1 cellular context compared by ENCODE assay signal in the genomic region with DNA sequence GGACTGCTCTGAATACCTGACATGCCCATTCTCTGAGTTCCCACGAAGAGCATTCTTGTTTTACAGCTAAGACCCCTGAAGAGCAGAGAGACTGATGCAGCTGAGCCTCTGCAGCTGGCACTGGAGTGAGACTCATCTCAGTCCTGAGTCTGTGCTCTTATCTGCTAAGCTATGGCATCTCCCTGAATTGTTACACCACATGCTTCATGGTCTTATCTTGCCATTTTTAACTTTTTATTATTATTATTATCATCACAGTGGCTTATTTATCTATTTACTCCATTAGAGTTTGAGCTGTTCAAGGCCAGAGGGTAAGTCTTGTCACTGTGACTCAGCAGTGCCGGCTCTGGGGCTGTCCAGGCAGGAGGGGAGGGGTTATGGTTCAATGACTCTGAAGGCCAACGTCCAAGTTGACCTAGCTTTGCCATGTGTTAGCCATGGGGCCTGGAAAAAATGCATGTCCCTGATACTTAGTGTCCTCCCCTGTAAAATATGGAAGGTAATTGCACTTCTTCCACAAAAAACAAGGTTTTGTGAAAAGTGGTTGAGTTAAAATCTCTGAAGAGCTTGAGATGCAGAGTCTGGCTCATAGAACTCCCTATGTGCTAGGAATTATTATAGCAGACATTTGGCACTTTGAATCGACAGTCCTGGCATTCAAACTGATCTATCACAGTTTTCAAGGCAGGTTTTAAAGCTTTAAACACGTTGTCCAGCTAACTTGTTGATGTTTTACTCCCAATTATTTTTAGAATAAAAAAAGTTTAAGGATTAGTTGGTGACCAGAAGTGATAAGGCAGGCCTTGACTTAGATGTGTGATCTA.
TF ChIP-seq lines count a peak whose summit lies in the region.

No MANE protein-coding gene starts in this region.

TF ChIP-seq in HepG2, 621 proteins besides CTCF, POLR2A, EP300 and RAD21 (continued from another document and continues in another):
- TF ChIP-seq HMG20A (CRISPR knock-in tag; IDR thresholded peaks at IDR 0.05; ENCODE audit: borderline replicate concordance): peak; percentile 70; the same call in 1 of the 2 replicates
- peak; percentile 85; the same call in 1 of the 2 replicates for TF ChIP-seq TARDBP (CRISPR knock-in tag; IDR thresholded peaks at IDR 0.05)
- no peak for TF ChIP-seq HNRNPUL1 (IDR thresholded peaks at IDR 0.05; ENCODE audit: low read depth, low read length)
- no peak for TF ChIP-seq ZNF546 (CRISPR knock-in tag; conservative IDR thresholded peaks at IDR 0.05)
- no peak for TF ChIP-seq ZNF749 (CRISPR knock-in tag; IDR thresholded peaks at IDR 0.05; ENCODE audit: borderline replicate concordance)
- no peak for TF ChIP-seq IKZF1 (IDR thresholded peaks at IDR 0.05)
- no peak for TF ChIP-seq ADNP (CRISPR knock-in tag; IDR thresholded peaks at IDR 0.05)
- TF ChIP-seq SPEN (CRISPR knock-in tag; IDR thresholded peaks at IDR 0.05; ENCODE audit: low read depth): peak; percentile 52; the same call in 1 of the 2 replicates
- no peak for TF ChIP-seq SP140L (CRISPR knock-in tag; IDR thresholded peaks at IDR 0.05; ENCODE audit: borderline replicate concordance)
- TF ChIP-seq KMT2B (CRISPR knock-in tag; IDR thresholded peaks at IDR 0.05): peak; percentile 75; the same call in 1 of the 2 replicates
- TF ChIP-seq, protein P1, sequence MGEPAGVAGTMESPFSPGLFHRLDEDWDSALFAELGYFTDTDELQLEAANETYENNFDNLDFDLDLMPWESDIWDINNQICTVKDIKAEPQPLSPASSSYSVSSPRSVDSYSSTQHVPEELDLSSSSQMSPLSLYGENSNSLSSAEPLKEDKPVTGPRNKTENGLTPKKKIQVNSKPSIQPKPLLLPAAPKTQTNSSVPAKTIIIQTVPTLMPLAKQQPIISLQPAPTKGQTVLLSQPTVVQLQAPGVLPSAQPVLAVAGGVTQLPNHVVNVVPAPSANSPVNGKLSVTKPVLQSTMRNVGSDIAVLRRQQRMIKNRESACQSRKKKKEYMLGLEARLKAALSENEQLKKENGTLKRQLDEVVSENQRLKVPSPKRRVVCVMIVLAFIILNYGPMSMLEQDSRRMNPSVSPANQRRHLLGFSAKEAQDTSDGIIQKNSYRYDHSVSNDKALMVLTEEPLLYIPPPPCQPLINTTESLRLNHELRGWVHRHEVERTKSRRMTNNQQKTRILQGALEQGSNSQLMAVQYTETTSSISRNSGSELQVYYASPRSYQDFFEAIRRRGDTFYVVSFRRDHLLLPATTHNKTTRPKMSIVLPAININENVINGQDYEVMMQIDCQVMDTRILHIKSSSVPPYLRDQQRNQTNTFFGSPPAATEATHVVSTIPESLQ (CRISPR knock-in tag; conservative IDR thresholded peaks at IDR 0.05): no peak
- TF ChIP-seq SSRP1 (CRISPR knock-in tag; IDR thresholded peaks at IDR 0.05): no peak
- TF ChIP-seq PHF5A (CRISPR knock-in tag; IDR thresholded peaks at IDR 0.05; ENCODE audit: low read depth, unreplicated experiment): peak; percentile 51
- TF ChIP-seq NCOA2 (CRISPR knock-in tag; IDR thresholded peaks at IDR 0.05): peak; percentile 88
- peak; percentile 25; the same call in 1 of the 2 replicates for TF ChIP-seq GATA4 (IDR thresholded peaks at IDR 0.05; ENCODE audit: borderline replicate concordance, low read depth)
- peak; percentile 59; the same call in 1 of the 2 replicates for TF ChIP-seq ELF3 (CRISPR knock-in tag; IDR thresholded peaks at IDR 0.05)
- peak; percentile 61; the same call in 1 of the 2 replicates for TF ChIP-seq CREM (IDR thresholded peaks at IDR 0.05)
- no peak for TF ChIP-seq CREM (CRISPR knock-in tag; IDR thresholded peaks at IDR 0.05)
- TF ChIP-seq HNRNPH1 (optimal IDR thresholded peaks at IDR 0.05; ENCODE audit: low read depth, low read length): no peak
- TF ChIP-seq KLF11 (CRISPR knock-in tag; IDR thresholded peaks at IDR 0.05): no peak
- 0 out of 2 replicates have a peak, but pooled peaks have one; percentile 69 for TF ChIP-seq KAT8 (CRISPR knock-in tag; IDR thresholded peaks at IDR 0.05)
- TF ChIP-seq ZFP62 (CRISPR knock-in tag; IDR thresholded peaks at IDR 0.05): no peak
- TF ChIP-seq, protein P2, sequence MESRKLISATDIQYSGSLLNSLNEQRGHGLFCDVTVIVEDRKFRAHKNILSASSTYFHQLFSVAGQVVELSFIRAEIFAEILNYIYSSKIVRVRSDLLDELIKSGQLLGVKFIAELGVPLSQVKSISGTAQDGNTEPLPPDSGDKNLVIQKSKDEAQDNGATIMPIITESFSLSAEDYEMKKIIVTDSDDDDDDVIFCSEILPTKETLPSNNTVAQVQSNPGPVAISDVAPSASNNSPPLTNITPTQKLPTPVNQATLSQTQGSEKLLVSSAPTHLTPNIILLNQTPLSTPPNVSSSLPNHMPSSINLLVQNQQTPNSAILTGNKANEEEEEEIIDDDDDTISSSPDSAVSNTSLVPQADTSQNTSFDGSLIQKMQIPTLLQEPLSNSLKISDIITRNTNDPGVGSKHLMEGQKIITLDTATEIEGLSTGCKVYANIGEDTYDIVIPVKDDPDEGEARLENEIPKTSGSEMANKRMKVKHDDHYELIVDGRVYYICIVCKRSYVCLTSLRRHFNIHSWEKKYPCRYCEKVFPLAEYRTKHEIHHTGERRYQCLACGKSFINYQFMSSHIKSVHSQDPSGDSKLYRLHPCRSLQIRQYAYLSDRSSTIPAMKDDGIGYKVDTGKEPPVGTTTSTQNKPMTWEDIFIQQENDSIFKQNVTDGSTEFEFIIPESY (CRISPR knock-in tag; IDR thresholded peaks at IDR 0.05): peak; percentile 43; the same call in 1 of the 2 replicates
- TF ChIP-seq, protein P3, sequence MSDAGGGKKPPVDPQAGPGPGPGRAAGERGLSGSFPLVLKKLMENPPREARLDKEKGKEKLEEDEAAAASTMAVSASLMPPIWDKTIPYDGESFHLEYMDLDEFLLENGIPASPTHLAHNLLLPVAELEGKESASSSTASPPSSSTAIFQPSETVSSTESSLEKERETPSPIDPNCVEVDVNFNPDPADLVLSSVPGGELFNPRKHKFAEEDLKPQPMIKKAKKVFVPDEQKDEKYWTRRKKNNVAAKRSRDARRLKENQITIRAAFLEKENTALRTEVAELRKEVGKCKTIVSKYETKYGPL (CRISPR knock-in tag; IDR thresholded peaks at IDR 0.05): no peak
- TF ChIP-seq, protein P4, sequence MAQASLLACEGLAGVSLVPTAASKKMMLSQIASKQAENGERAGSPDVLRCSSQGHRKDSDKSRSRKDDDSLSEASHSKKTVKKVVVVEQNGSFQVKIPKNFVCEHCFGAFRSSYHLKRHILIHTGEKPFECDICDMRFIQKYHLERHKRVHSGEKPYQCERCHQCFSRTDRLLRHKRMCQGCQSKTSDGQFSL (CRISPR knock-in tag; IDR thresholded peaks at IDR 0.05): no peak
- TF ChIP-seq DMAP1 (CRISPR knock-in tag; IDR thresholded peaks at IDR 0.05): peak; percentile 84
- TF ChIP-seq TOPORS (CRISPR knock-in tag; IDR thresholded peaks at IDR 0.05): peak; percentile 80; the same call in 1 of the 2 replicates
- TF ChIP-seq, protein P5, sequence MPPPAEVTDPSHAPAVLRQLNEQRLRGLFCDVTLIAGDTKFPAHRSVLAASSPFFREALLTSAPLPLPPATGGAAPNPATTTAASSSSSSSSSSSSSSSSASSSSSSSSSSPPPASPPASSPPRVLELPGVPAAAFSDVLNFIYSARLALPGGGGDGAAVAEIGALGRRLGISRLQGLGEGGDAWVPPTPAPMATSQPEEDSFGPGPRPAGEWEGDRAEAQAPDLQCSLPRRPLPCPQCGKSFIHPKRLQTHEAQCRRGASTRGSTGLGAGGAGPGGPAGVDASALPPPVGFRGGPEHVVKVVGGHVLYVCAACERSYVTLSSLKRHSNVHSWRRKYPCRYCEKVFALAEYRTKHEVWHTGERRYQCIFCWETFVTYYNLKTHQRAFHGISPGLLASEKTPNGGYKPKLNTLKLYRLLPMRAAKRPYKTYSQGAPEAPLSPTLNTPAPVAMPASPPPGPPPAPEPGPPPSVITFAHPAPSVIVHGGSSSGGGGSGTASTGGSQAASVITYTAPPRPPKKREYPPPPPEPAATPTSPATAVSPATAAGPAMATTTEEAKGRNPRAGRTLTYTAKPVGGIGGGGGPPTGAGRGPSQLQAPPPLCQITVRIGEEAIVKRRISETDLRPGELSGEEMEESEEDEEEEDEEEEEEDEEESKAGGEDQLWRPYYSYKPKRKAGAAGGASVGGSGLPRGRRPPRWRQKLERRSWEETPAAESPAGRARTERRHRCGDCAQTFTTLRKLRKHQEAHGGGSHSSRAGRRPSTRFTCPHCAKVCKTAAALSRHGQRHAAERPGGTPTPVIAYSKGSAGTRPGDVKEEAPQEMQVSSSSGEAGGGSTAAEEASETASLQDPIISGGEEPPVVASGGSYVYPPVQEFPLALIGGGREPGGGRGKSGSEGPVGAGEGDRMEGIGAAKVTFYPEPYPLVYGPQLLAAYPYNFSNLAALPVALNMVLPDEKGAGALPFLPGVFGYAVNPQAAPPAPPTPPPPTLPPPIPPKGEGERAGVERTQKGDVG (CRISPR knock-in tag; IDR thresholded peaks at IDR 0.05; ENCODE audit: borderline replicate concordance): no peak
- TF ChIP-seq ZNF792 (CRISPR knock-in tag; IDR thresholded peaks at IDR 0.05): peak; percentile 63; the same call in 1 of the 2 replicates
- no peak for TF ChIP-seq MTF2 (CRISPR knock-in tag; IDR thresholded peaks at IDR 0.05; ENCODE audit: borderline replicate concordance)
- TF ChIP-seq FOXK2 (IDR thresholded peaks at IDR 0.05): peak; percentile 17; the same call in 1 of the 2 replicates
- TF ChIP-seq, protein P6, sequence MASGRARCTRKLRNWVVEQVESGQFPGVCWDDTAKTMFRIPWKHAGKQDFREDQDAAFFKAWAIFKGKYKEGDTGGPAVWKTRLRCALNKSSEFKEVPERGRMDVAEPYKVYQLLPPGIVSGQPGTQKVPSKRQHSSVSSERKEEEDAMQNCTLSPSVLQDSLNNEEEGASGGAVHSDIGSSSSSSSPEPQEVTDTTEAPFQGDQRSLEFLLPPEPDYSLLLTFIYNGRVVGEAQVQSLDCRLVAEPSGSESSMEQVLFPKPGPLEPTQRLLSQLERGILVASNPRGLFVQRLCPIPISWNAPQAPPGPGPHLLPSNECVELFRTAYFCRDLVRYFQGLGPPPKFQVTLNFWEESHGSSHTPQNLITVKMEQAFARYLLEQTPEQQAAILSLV (CRISPR knock-in tag; IDR thresholded peaks at IDR 0.05; ENCODE audit: borderline replicate concordance): no peak; the same call in 1 of the 2 replicates
- no peak for TF ChIP-seq PCBP2 (optimal IDR thresholded peaks at IDR 0.05; ENCODE audit: low read depth, low read length, poor library complexity, severe bottlenecking)
- TF ChIP-seq ZNF577 (CRISPR knock-in tag; IDR thresholded peaks at IDR 0.05; ENCODE audit: borderline replicate concordance, low read depth): no peak
- TF ChIP-seq, protein P7, sequence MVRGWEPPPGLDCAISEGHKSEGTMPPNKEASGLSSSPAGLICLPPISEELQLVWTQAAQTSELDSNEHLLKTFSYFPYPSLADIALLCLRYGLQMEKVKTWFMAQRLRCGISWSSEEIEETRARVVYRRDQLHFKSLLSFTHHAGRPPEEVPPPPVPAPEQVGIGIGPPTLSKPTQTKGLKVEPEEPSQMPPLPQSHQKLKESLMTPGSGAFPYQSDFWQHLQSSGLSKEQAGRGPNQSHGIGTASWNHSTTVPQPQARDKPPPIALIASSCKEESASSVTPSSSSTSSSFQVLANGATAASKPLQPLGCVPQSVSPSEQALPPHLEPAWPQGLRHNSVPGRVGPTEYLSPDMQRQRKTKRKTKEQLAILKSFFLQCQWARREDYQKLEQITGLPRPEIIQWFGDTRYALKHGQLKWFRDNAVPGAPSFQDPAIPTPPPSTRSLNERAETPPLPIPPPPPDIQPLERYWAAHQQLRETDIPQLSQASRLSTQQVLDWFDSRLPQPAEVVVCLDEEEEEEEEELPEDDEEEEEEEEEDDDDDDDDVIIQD (CRISPR knock-in tag; IDR thresholded peaks at IDR 0.05; ENCODE audit: low read depth): peak; percentile 98
- no peak for TF ChIP-seq SYNCRIP (IDR thresholded peaks at IDR 0.05; ENCODE audit: insufficient read depth, low read depth, low read length)
- TF ChIP-seq NFYC (CRISPR knock-in tag; IDR thresholded peaks at IDR 0.05): no peak
- no peak for TF ChIP-seq ZNF337 (CRISPR knock-in tag; IDR thresholded peaks at IDR 0.05; ENCODE audit: borderline replicate concordance, low read depth)
- TF ChIP-seq, protein P8, sequence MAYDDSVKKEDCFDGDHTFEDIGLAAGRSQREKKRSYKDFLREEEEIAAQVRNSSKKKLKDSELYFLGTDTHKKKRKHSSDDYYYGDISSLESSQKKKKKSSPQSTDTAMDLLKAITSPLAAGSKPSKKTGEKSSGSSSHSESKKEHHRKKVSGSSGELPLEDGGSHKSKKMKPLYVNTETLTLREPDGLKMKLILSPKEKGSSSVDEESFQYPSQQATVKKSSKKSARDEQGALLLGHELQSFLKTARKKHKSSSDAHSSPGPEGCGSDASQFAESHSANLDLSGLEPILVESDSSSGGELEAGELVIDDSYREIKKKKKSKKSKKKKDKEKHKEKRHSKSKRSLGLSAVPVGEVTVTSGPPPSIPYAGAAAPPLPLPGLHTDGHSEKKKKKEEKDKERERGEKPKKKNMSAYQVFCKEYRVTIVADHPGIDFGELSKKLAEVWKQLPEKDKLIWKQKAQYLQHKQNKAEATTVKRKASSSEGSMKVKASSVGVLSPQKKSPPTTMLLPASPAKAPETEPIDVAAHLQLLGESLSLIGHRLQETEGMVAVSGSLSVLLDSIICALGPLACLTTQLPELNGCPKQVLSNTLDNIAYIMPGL (CRISPR knock-in tag; IDR thresholded peaks at IDR 0.05; ENCODE audit: borderline replicate concordance in 1 of 2, low read depth in 1 of 2): peak in 1 of 2 experiments; percentile 64; a peak in 1 of 4 replicates
- peak; percentile 75 for TF ChIP-seq ZNF878 (CRISPR knock-in tag; IDR thresholded peaks at IDR 0.05)
- TF ChIP-seq EHMT2 (IDR thresholded peaks at IDR 0.05; ENCODE audit: borderline replicate concordance, low read depth, low read length): peak; percentile 96; the same call in 1 of the 2 replicates
- TF ChIP-seq ZNF773 (CRISPR knock-in tag; IDR thresholded peaks at IDR 0.05; ENCODE audit: borderline replicate concordance): no peak
- TF ChIP-seq PCBP1 (IDR thresholded peaks at IDR 0.05; ENCODE audit: borderline replicate concordance, low read depth, low read length): no peak
- TF ChIP-seq, protein P9, sequence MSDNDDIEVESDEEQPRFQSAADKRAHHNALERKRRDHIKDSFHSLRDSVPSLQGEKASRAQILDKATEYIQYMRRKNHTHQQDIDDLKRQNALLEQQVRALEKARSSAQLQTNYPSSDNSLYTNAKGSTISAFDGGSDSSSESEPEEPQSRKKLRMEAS (IDR thresholded peaks at IDR 0.05): peak; percentile 99
- no peak for TF ChIP-seq U2AF2 (IDR thresholded peaks at IDR 0.05; ENCODE audit: low read depth, low read length)
- no peak for TF ChIP-seq ZNF205 (CRISPR knock-in tag; IDR thresholded peaks at IDR 0.05)
- no peak for TF ChIP-seq SOX13 (IDR thresholded peaks at IDR 0.05)
- TF ChIP-seq SOX13 (CRISPR knock-in tag; conservative IDR thresholded peaks at IDR 0.05 in 1 of 2, IDR thresholded peaks at IDR 0.05 in 1 of 2): peak in 1 of 2 experiments; percentile 67; a peak in 2 of 4 replicates
- TF ChIP-seq NR2F2 (IDR thresholded peaks at IDR 0.05; ENCODE audit: borderline replicate concordance, low read depth): peak; percentile 52; the same call in 1 of the 2 replicates
- TF ChIP-seq ZNF790 (CRISPR knock-in tag; IDR thresholded peaks at IDR 0.05; ENCODE audit: borderline replicate concordance): no peak
- TF ChIP-seq ZNF282 (IDR thresholded peaks at IDR 0.05; ENCODE audit: partially characterized antibody): no peak
- TF ChIP-seq, protein P10, sequence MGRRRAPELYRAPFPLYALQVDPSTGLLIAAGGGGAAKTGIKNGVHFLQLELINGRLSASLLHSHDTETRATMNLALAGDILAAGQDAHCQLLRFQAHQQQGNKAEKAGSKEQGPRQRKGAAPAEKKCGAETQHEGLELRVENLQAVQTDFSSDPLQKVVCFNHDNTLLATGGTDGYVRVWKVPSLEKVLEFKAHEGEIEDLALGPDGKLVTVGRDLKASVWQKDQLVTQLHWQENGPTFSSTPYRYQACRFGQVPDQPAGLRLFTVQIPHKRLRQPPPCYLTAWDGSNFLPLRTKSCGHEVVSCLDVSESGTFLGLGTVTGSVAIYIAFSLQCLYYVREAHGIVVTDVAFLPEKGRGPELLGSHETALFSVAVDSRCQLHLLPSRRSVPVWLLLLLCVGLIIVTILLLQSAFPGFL (CRISPR knock-in tag; IDR thresholded peaks at IDR 0.05): no peak
